8 cellular contexts compared by ENCODE assay signal in the genomic region with DNA sequence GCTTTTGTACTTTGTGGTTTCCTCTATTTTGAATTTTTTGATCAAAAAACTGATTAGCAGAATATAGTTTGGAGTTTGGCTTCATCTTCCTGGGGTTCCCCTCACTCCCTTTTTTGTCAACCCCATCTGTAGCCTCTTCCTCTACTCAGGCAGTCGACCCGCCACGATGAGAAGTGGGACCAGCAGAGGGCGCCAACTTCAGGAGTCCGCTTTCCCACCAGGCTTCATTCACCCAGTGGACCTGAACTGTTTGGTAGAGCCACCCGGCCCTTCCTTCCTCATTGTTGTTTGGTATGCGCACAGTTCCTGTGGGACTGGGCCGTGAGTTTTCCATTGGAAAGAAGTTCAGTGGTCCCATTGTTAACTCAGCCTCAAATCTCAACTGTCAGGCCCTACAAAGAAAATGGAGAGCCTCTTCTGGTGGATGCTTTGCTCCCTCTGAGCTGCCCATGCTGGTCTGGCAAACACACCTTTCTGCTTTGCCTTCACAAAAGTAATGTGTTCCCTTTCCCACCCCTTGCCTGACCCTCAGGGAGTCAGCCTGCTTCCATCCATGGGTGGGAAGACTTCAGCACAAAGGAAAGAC. TPM values are rescaled to one million over a fixed set of nuclear protein-coding genes. Genes with fewer than 3 reads are reported as not detected.
DNase-seq lines count a peak whose midpoint lies in the region; ATAC-seq, FAIRE-seq and TF ChIP-seq lines count a peak whose summit lies in the region.

No MANE protein-coding gene starts in this region.

- in situ Hi-C loops in HepG2 (cut with HindIII; ENCODE audit: extremely low pct_ligation_motif_present, low pct_unique_long_range_greater_than_20kb), result no loop called here

- ATAC-seq in activated CD4-positive, CD25-positive, alpha-beta regulatory T cell treated with anti-CD3 and anti-CD28 coated beads, Interleukin-2, amount 50 U/mL, for 24 hours, result peak; percentile 51 to 63
- peak; percentile 71 for ATAC-seq in HepG2

- H3K4me1 ChIP-seq in HepG2 (ENCODE audit: insufficient read depth, low read length), result peaks cover 12% of the 10 kb centered on the region

- 53% methylated on average over 8 of the region's 8 CpGs for WGBS in HepG2 (ENCODE audit: low lambda C conversion rate)

- TF ChIP-seq CTCF in cardiac fibroblast (IDR thresholded peaks at IDR 0.05; ENCODE audit: low read depth, low read length) (peak; percentile 85), HepG2 (CRISPR knock-in tag; IDR thresholded peaks at IDR 0.05) (peak; percentile 79)

- peak; percentile 22; the same call in 1 of the 2 replicates for TF ChIP-seq RAD21 in HepG2 (CRISPR knock-in tag; IDR thresholded peaks at IDR 0.05)

- H3K27me3 ChIP-seq in HepG2 (ENCODE audit: control insufficient read depth in 1 of 2, insufficient read depth in 2 of 2, low read length in 2 of 2), result no peaks in the 10 kb centered on the region

- no peak overlapping the region for H3K4me3 ChIP-seq in cardiac fibroblast (replicated peaks in 1 of 2; ENCODE audit: low read depth in 2 of 2, low read length in 2 of 2)
- H3K4me3 ChIP-seq in HepG2 (replicated peaks in 1 of 3; ENCODE audit: insufficient read depth in 1 of 3, low read depth in 2 of 3, low read length in 3 of 3), result no peak overlapping the region

- no TSS peak for BruUV-seq in HepG2 (replicated peaks; lab: Mats Ljungman, UMichigan)

- H2AFZ ChIP-seq in HepG2 (ENCODE audit: low read length), result no peak overlapping the region

- H3K79me2 ChIP-seq in HepG2 (ENCODE audit: insufficient read depth, low read length), result no peaks in the 10 kb centered on the region

- POLR2A ChIA-PET in HepG2 (lab: Yijun Ruan, JAX), result interaction anchor here (5.8 kb wide), 1 partner anchor 22 kb away, joined by 34 read pairs; a partner anchor contains a TSS

- peaks cover 39 to 63% of the 10 kb centered on the region in 2 experiments for H3K36me3 ChIP-seq in HepG2 (replicated peaks in 1 of 2; ENCODE audit: control insufficient read depth in 1 of 2, insufficient read depth in 2 of 2, low read length in 2 of 2)

- H4K20me1 ChIP-seq in HepG2 (ENCODE audit: insufficient read depth, low read length), result peaks cover 8% of the 10 kb centered on the region; the same call in 1 of the 2 replicates

- no peaks in the 10 kb centered on the region for H3K9me3 ChIP-seq in HepG2 (ENCODE audit: low read length)

- no peak overlapping the region for H3K27ac ChIP-seq in HepG2 (ENCODE audit: extremely low read length, insufficient read depth, low read length)

- DNase-seq in EH (ENCODE audit: low read depth) (peak; percentile 51), Kasumi-1 (lab: John Stamatoyannopoulos, UW) (peak; percentile 72), cardiac fibroblast (ENCODE audit: low read depth in 2 of 2) (peak; percentile 67 to 70), HepG2 (ENCODE audit: low spot score) (peak; percentile 40), NCI-H187 (lab: John Stamatoyannopoulos, UW) (no peak), foreskin melanocyte (no peak)
- peak; percentile 45 to 69 (median 55) for DNase-seq in stimulated activated CD4-positive, alpha-beta T cell treated with anti-CD3 and anti-CD28 coated beads, TNF-alpha, amount 100 ng/mL, for 1 hour (ENCODE audit: low read depth in 3 of 3, low spot score in 1 of 3)

- FAIRE-seq in HepG2 (lab: Jason Lieb, UNC), result peak; percentile 52

- TF ChIP-seq EP300 in HepG2 (IDR thresholded peaks at IDR 0.05; ENCODE audit: low read depth in 2 of 2, low read length in 2 of 2) (no peak), HepG2 (CRISPR knock-in tag; IDR thresholded peaks at IDR 0.05; ENCODE audit: borderline replicate concordance) (no peak)

- intact Hi-C loops in HepG2 (cut with micrococcal nuclease; ENCODE audit: unreplicated experiment), result no loop called here

- H3K9ac ChIP-seq in HepG2 (ENCODE audit: insufficient read depth, low read depth, low read length), result no peak overlapping the region

- CTCF ChIA-PET in HepG2 (lab: Yijun Ruan, JAX; ENCODE audit: low intra/inter-chr PET ratio, low total read pairs), result interaction anchor here (0.6 to 1.2 kb wide), 3 partner anchors 9 to 76 kb away, joined by 3 to 6 read pairs (median 3); no protein-coding TSS in a partner anchor

- H3K4me2 ChIP-seq in HepG2 (ENCODE audit: low read depth, low read length), result no peak overlapping the region

- no peak for TF ChIP-seq POLR2A in HepG2 (IDR thresholded peaks at IDR 0.05; ENCODE audit: insufficient read depth in 1 of 2, low read depth in 2 of 2, low read length in 2 of 2)

TF ChIP-seq in HepG2, 621 proteins besides CTCF, POLR2A, EP300 and RAD21 (continues in another document):
- TF ChIP-seq TBX2 (CRISPR knock-in tag; IDR thresholded peaks at IDR 0.05; ENCODE audit: borderline replicate concordance), result no peak
- TF ChIP-seq, protein P1, sequence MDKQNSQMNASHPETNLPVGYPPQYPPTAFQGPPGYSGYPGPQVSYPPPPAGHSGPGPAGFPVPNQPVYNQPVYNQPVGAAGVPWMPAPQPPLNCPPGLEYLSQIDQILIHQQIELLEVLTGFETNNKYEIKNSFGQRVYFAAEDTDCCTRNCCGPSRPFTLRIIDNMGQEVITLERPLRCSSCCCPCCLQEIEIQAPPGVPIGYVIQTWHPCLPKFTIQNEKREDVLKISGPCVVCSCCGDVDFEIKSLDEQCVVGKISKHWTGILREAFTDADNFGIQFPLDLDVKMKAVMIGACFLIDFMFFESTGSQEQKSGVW (CRISPR knock-in tag; IDR thresholded peaks at IDR 0.05; ENCODE audit: borderline replicate concordance), result no peak
- TF ChIP-seq STAG1 (CRISPR knock-in tag; IDR thresholded peaks at IDR 0.05), result peak; percentile 24
- TF ChIP-seq FOSL2 (CRISPR knock-in tag; IDR thresholded peaks at IDR 0.05), result 0 out of 2 replicates have a peak, but pooled peaks have one; percentile 7
- TF ChIP-seq SMC3 (IDR thresholded peaks at IDR 0.05; ENCODE audit: low read length), result peak; percentile 46
- TF ChIP-seq SP1 (IDR thresholded peaks at IDR 0.05), result no peak
- TF ChIP-seq SP1 (CRISPR knock-in tag; IDR thresholded peaks at IDR 0.05), result no peak
- no peak for TF ChIP-seq PRMT3 (CRISPR knock-in tag; IDR thresholded peaks at IDR 0.05; ENCODE audit: borderline replicate concordance, low read depth)

RNA-seq across cellular contexts. Expression of a gene that starts 21.7 kb away (rescaled TPM):
- total RNA-seq in HepG2 (2016; rRNA removed; fragmentation: Illumina TruSeq; extraction: Trizol), result 220 and 412 TPM in 2 replicates
- total RNA-seq in HepG2 (2016; cell fraction: cytosol; rRNA removed; fragmentation: Illumina TruSeq; extraction: Trizol; ENCODE audit: low read depth), result 49.6 and 57.4 TPM in 2 replicates
- 229 and 414 TPM in 2 replicates for total RNA-seq in HepG2 (2016; cell fraction: insoluble cytoplasmic fraction; rRNA removed; fragmentation: Illumina TruSeq; extraction: Trizol)
- 85.8 and 89.3 TPM in 2 replicates for total RNA-seq in HepG2 (2016; cell fraction: membrane; rRNA removed; fragmentation: Illumina TruSeq; extraction: Trizol)
- total RNA-seq in HepG2 (2016; cell fraction: nucleus; rRNA removed; fragmentation: Illumina TruSeq; extraction: Trizol), result 296 and 323 TPM in 2 replicates
- 445 and 468 TPM in 2 replicates for polyA plus RNA-seq in HepG2 (2011; rRNA removed)
- polyA plus RNA-seq in HepG2 (2011; cell fraction: cytosol; rRNA removed), result 286 and 485 TPM in 2 replicates
- polyA plus RNA-seq in HepG2 (2011; cell fraction: nucleus; rRNA removed), result 231 and 241 TPM in 2 replicates
- polyA plus RNA-seq in HepG2 (2012), result 423 and 441 TPM in 2 replicates
- 62.2 and 68.0 TPM in 2 replicates for polyA plus RNA-seq in HepG2 (2016; cell fraction: cytosol; fragmentation: Illumina TruSeq; extraction: Trizol; ENCODE audit: low read depth)
- 213 and 227 TPM in 2 replicates for polyA plus RNA-seq in HepG2 (2016; cell fraction: insoluble cytoplasmic fraction; fragmentation: Illumina TruSeq; extraction: Trizol; ENCODE audit: low read depth)
- 53.8 and 54.1 TPM in 2 replicates for polyA plus RNA-seq in HepG2 (2016; cell fraction: membrane; fragmentation: Illumina TruSeq; extraction: Trizol; ENCODE audit: low read depth)
- polyA plus RNA-seq in HepG2 (2016; cell fraction: nucleus; fragmentation: Illumina TruSeq; extraction: Trizol; ENCODE audit: insufficient read depth, low read depth), result 552 and 556 TPM in 2 replicates
- polyA minus RNA-seq in HepG2 (2011; rRNA and poly(A)+ RNA removed; ENCODE audit: low replicate concordance), result 536 and 564 TPM in 2 replicates
- 151 and 170 TPM in 2 replicates for polyA minus RNA-seq in HepG2 (2011; cell fraction: cytosol; rRNA and poly(A)+ RNA removed)
- 151 and 168 TPM in 2 replicates for polyA minus RNA-seq in HepG2 (2011; cell fraction: nucleus; rRNA and poly(A)+ RNA removed)

RNA-seq across cellular contexts. Expression of a gene that starts 55.9 kb away (rescaled TPM):
- total RNA-seq in HepG2 (2016; rRNA removed; fragmentation: Illumina TruSeq; extraction: Trizol), result 0.79 and 1.1 TPM in 2 replicates
- total RNA-seq in HepG2 (2016; cell fraction: cytosol; rRNA removed; fragmentation: Illumina TruSeq; extraction: Trizol; ENCODE audit: low read depth), result 0.10 and 0.44 TPM in 2 replicates
- total RNA-seq in HepG2 (2016; cell fraction: insoluble cytoplasmic fraction; rRNA removed; fragmentation: Illumina TruSeq; extraction: Trizol), result 0.82 and 1.00 TPM in 2 replicates
- 0.55 and 0.80 TPM in 2 replicates for total RNA-seq in HepG2 (2016; cell fraction: membrane; rRNA removed; fragmentation: Illumina TruSeq; extraction: Trizol)
- total RNA-seq in HepG2 (2016; cell fraction: nucleus; rRNA removed; fragmentation: Illumina TruSeq; extraction: Trizol), result 0.65 and 1.0 TPM in 2 replicates
- 0.44 and 0.64 TPM in 2 replicates for polyA plus RNA-seq in HepG2 (2011; rRNA removed)
- 0.23 and 0.36 TPM in 2 replicates for polyA plus RNA-seq in HepG2 (2011; cell fraction: cytosol; rRNA removed)
- polyA plus RNA-seq in HepG2 (2011; cell fraction: nucleus; rRNA removed), result 1.2 and 1.3 TPM in 2 replicates
- 0.48 and 0.68 TPM in 2 replicates for polyA plus RNA-seq in HepG2 (2012)
- 0.08 TPM in 2 replicates for polyA plus RNA-seq in HepG2 (2016; cell fraction: cytosol; fragmentation: Illumina TruSeq; extraction: Trizol; ENCODE audit: low read depth)
- polyA plus RNA-seq in HepG2 (2016; cell fraction: insoluble cytoplasmic fraction; fragmentation: Illumina TruSeq; extraction: Trizol; ENCODE audit: low read depth), result 0.69 and 0.75 TPM in 2 replicates
- polyA plus RNA-seq in HepG2 (2016; cell fraction: membrane; fragmentation: Illumina TruSeq; extraction: Trizol; ENCODE audit: low read depth), result 0.34 and 0.46 TPM in 2 replicates
- polyA plus RNA-seq in HepG2 (2016; cell fraction: nucleus; fragmentation: Illumina TruSeq; extraction: Trizol; ENCODE audit: insufficient read depth, low read depth), result 1.3 and 1.4 TPM in 2 replicates
- polyA minus RNA-seq in HepG2 (2011; rRNA and poly(A)+ RNA removed; ENCODE audit: low replicate concordance), result 1.4 and 10.5 TPM in 2 replicates
- 0.40 and 0.97 TPM in 2 replicates for polyA minus RNA-seq in HepG2 (2011; cell fraction: cytosol; rRNA and poly(A)+ RNA removed)
- polyA minus RNA-seq in HepG2 (2011; cell fraction: nucleus; rRNA and poly(A)+ RNA removed), result 0.75 and 0.77 TPM in 2 replicates

Comparison
In these comparisons a context has a peak if more than half of its experiments do, and no peak if none do; other contexts are left out.
1. DNase-seq: peak in EH (single experiment), Kasumi-1 (2 of 2), cardiac fibroblast (2 of 2), HepG2 (single experiment) and stimulated activated CD4-positive, alpha-beta T cell treated with anti-CD3 and anti-CD28 coated beads, TNF-alpha, amount 100 ng/mL, for 1 hour (3 of 3); none in NCI-H187 (0 of 2) and foreskin melanocyte (single experiment).